Comparison of ENCODE assay signal across 1 cellular context in genomic region chr15:100994597-100995446, GRCh38.
TF ChIP-seq lines count a peak whose summit lies in the region.

No MANE protein-coding gene starts in this region.

TF ChIP-seq in H1, 55 proteins besides CTCF, POLR2A, EP300 and RAD21 (continued from another document):
- no peak for TF ChIP-seq POU5F1 (IDR thresholded peaks at IDR 0.05; ENCODE audit: low read depth, low read length)
- no peak for TF ChIP-seq PHF8 (conservative IDR thresholded peaks at IDR 0.05; ENCODE audit: low read depth, low read length)
